In genomic region chr4:49120804-49121203, GRCh38 we compare ENCODE assay signal across 7 cellular contexts.
A peak's percentile ranks its signal among the peaks of the same experiment; 100 is the strongest.
DNase-seq lines count a peak whose midpoint lies in the region; ATAC-seq and TF ChIP-seq lines count a peak whose summit lies in the region.
"Not testable (repeated sequence)": the region's sequence is repeated elsewhere in the genome, so short reads cannot be mapped to it uniquely, and the experiment has no call there.

No MANE protein-coding gene starts in this region.

- not testable (repeated sequence) for H3K27me3 Mint-ChIP-seq in HFFc6 (ENCODE audit: insufficient read depth); naive B cell

- H3K36me3 ChIP-seq in heart left ventricle = not testable (repeated sequence)

- TF ChIP-seq POLR2A in heart left ventricle (IDR thresholded peaks at IDR 0.05) = not testable (repeated sequence)

- not testable (repeated sequence) for H3K4me3 ChIP-seq in heart left ventricle

- H3K9me3 Mint-ChIP-seq in HFFc6 (peaks cover 54% of the 10 kb centered on the region), naive B cell (peaks cover 34 to 54% (median 43%) of the 10 kb centered on the region in 7 donors)

- DNase-seq in HFFc6 = peak; percentile 44
- peak; percentile 54 for DNase-seq in cerebellar cortex (ENCODE audit: low spot score)
- DNase-seq in heart left ventricle, naive B cell: not testable (repeated sequence)

- not testable (repeated sequence) for H3K4me3 Mint-ChIP-seq in HFFc6, naive B cell

- H3K9me3 ChIP-seq in heart left ventricle = peaks cover 0 to 47% (median 26%) of the 10 kb centered on the region in 12 donors

- intact Hi-C loops in heart left ventricle (cut with DNase I) = loop anchor here in 3 of 10 donors (2.0 kb wide), 1 partner anchor 18 kb away; no protein-coding TSS in a partner anchor

- not testable (repeated sequence) for H3K4me1 ChIP-seq in heart left ventricle

- H3K27me3 ChIP-seq in heart left ventricle = not testable (repeated sequence)

- H3K36me3 Mint-ChIP-seq in HFFc6 (ENCODE audit: low read depth) = peaks cover 33% of the 10 kb centered on the region
- peaks cover 24 to 48% of the 10 kb centered on the region in 2 donors for H3K36me3 Mint-ChIP-seq in naive B cell

- not testable (repeated sequence) for H3K27ac ChIP-seq in heart left ventricle

- H3K4me1 Mint-ChIP-seq in HFFc6 (ENCODE audit: low read depth) = not testable (repeated sequence)
- peaks cover 5 to 23% (median 8%) of the 10 kb centered on the region in 3 donors for H3K4me1 Mint-ChIP-seq in naive B cell

- ATAC-seq in GM18517 (IDR thresholded peaks at IDR 0.05; ENCODE audit: unreplicated experiment) (peak; percentile 28), HG03565 (IDR thresholded peaks at IDR 0.05; ENCODE audit: unreplicated experiment) (peak; percentile 30), SK-N-SH treated with all-trans-retinoic acid at 6 μM for 48 hours (peak; percentile 71), heart left ventricle (peak; percentile 60 to 83 (median 70)), naive B cell (ENCODE audit: low read depth in 2 of 2) (peak; percentile 32 to 43)

- whole genome bisulfite sequencing in heart left ventricle, 4 donors = 64 to 69% (median 67%) methylated on average over 10 of the region's 10 CpGs

- H3K27ac Mint-ChIP-seq in HFFc6, naive B cell: not testable (repeated sequence)

- not testable (repeated sequence) for TF ChIP-seq CTCF in HFFc6 (IDR thresholded peaks at IDR 0.05); heart left ventricle (IDR thresholded peaks at IDR 0.05)
